In the genomic region with DNA sequence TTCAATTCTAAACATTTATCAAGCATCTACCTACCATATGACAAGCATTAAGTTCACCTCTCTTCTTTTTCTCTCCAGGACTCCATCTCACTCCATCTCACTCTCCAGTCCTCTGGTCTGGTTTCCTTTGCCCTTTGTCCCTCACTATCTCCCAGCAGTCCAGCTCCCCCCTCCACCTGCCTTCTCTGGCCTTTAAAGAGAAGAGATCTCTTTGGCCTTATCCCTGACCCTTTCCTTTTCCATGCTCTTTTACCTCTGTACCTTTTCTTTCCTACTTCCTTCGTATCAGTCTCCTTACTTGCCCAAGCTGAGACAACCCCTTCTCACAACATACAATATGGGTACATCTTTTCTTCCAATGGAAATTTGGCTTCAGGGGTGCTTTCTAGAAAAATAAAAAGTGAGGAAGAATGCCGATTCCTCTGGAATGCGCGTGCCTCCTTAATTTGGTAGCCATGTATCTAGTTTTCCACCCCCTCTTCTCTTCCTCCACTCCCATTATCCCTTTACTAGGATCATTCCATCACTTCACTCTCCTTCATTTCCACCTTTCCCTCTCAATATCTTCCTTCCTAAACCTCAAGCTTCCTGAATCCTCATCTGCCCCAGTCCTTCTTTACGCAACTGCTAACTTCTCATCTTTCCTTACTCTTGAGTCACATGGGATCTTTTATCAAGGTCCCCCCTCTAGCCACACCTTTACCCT, we compare ENCODE assay signal across 8 cellular contexts. TPM values are rescaled to one million over a fixed set of nuclear protein-coding genes. Genes with fewer than 3 reads are reported as not detected.
DNase-seq lines count a peak whose midpoint lies in the region; ATAC-seq and TF ChIP-seq lines count a peak whose summit lies in the region.

No MANE protein-coding gene starts in this region.

- in situ Hi-C loops in G401 (cut with HindIII; ENCODE audit: low sequenced_read_pairs): no loop called here

- H3K4me3 ChIP-seq in ACC112 (ENCODE audit: low read depth, low read length) (peak overlapping the region; percentile 96), testis (peak overlapping the region; percentile 87 to 92)

- ATAC-seq in GM19467 (IDR thresholded peaks at IDR 0.05; ENCODE audit: unreplicated experiment): no peak
- ATAC-seq in GM19455 (IDR thresholded peaks at IDR 0.05; ENCODE audit: unreplicated experiment): no peak

- peak; percentile 69 for DNase-seq in HT1080 (ENCODE audit: low read depth)
- DNase-seq in amniotic stem cell (lab: John Stamatoyannopoulos, UW): peak; percentile 52
- peak; percentile 25 for DNase-seq in kidney glomerular epithelial cell (lab: John Stamatoyannopoulos, UW)
- no peak for DNase-seq in testis
- no peak for DNase-seq in G401 (ENCODE audit: low spot score)

- intact Hi-C loops in testis (cut with DNase I; ENCODE audit: low total_unique reads): no loop called here

- TF ChIP-seq CTCF in testis (IDR thresholded peaks at IDR 0.05): no peak

- H3K27me3 ChIP-seq in ACC112 (ENCODE audit: insufficient read depth, low read length) (no peaks in the 10 kb centered on the region), testis (no peaks in the 10 kb centered on the region)

- H3K36me3 ChIP-seq in ACC112 (ENCODE audit: insufficient read depth, low read length) (no peaks in the 10 kb centered on the region), testis (ENCODE audit: low read depth, missing control alignments) (no peaks in the 10 kb centered on the region)

- H3K79me2 ChIP-seq in ACC112 (ENCODE audit: control insufficient read depth, insufficient read depth, low read length, unreplicated experiment): peaks cover 47% of the 10 kb centered on the region

- TF ChIP-seq POLR2A in testis (IDR thresholded peaks at IDR 0.05): no peak

- 5 to 12% methylated on average over 5 of the region's 5 CpGs for WGBS in testis, 2 donors

- H3K4me1 ChIP-seq in ACC112 (ENCODE audit: control insufficient read depth, insufficient read depth, low read length, unreplicated experiment) (peaks cover 19% of the 10 kb centered on the region), testis (peaks cover 35% of the 10 kb centered on the region)

- H2AFZ ChIP-seq in ACC112 (ENCODE audit: low read length, unreplicated experiment): peak overlapping the region; percentile 86

- H3K9me3 ChIP-seq in testis: no peaks in the 10 kb centered on the region

- H3K27ac ChIP-seq in ACC112 (ENCODE audit: low read depth, low read length) (peak overlapping the region; percentile 97), testis (peak overlapping the region; percentile 94 to 99)

RNA-seq across cellular contexts. Expression of gene AGPAT1, which starts 0.7 kb away (rescaled TPM):
- 55.3 and 89.2 TPM in 2 replicates for total RNA-seq in HT1080 (2014; rRNA removed; shearing (Covaris generic))
- polyA plus RNA-seq in HT1080 (2015; cell fraction: cytosol; rRNA removed): 91.4 and 93.7 TPM in 2 replicates
- 36.6 and 42.4 TPM in 2 replicates for polyA plus RNA-seq in HT1080 (2015; cell fraction: nucleus; rRNA removed)
- total RNA-seq in testis: 100 to 1,000 TPM; 107 to 115 TPM
- polyA plus RNA-seq in testis (ENCODE audit: insufficient read depth, low read depth, low replicate concordance): 158 TPM
- 75.4 and 80.4 TPM in 2 replicates for total RNA-seq in G401 (2014; rRNA removed; shearing (Covaris generic))

RNA-seq across cellular contexts. Expression of gene RNF5, which starts 1.6 kb away (rescaled TPM):
- 44.9 and 56.0 TPM in 2 replicates for total RNA-seq in HT1080 (2014; rRNA removed; shearing (Covaris generic))
- polyA plus RNA-seq in HT1080 (2015; cell fraction: cytosol; rRNA removed): 74.1 and 83.5 TPM in 2 replicates
- polyA plus RNA-seq in HT1080 (2015; cell fraction: nucleus; rRNA removed): 34.0 and 47.2 TPM in 2 replicates
- 10 to 100 TPM; 76.1 to 79.0 TPM for total RNA-seq in testis
- 67.1 TPM for polyA plus RNA-seq in testis (ENCODE audit: insufficient read depth, low read depth, low replicate concordance)
- 122 and 128 TPM in 2 replicates for total RNA-seq in G401 (2014; rRNA removed; shearing (Covaris generic))

RNA-seq across cellular contexts. Expression of gene AGER, which starts 7.4 kb away (rescaled TPM):
- total RNA-seq in HT1080 (2014; rRNA removed; shearing (Covaris generic)): 1.3 TPM in 1 of 2 replicates, not detected in the other
- 1.3 and 1.4 TPM in 2 replicates for polyA plus RNA-seq in HT1080 (2015; cell fraction: cytosol; rRNA removed)
- polyA plus RNA-seq in HT1080 (2015; cell fraction: nucleus; rRNA removed): 25.6 and 28.6 TPM in 2 replicates
- 1 to 10 TPM; 5.8 to 8.6 TPM for total RNA-seq in testis
- 7.8 TPM for polyA plus RNA-seq in testis (ENCODE audit: insufficient read depth, low read depth, low replicate concordance)
- 3.8 and 17.4 TPM in 2 replicates for total RNA-seq in G401 (2014; rRNA removed; shearing (Covaris generic))

RNA-seq across cellular contexts. Expression of gene EGFL8, which starts 12.2 kb away (rescaled TPM):
- 1.4 and 2.2 TPM in 2 replicates for total RNA-seq in HT1080 (2014; rRNA removed; shearing (Covaris generic))
- polyA plus RNA-seq in HT1080 (2015; cell fraction: cytosol; rRNA removed): 1.00 and 1.8 TPM in 2 replicates
- 28.8 and 31.5 TPM in 2 replicates for polyA plus RNA-seq in HT1080 (2015; cell fraction: nucleus; rRNA removed)
- 10 to 100 TPM; 24.3 to 25.7 TPM for total RNA-seq in testis
- 13.9 TPM for polyA plus RNA-seq in testis (ENCODE audit: insufficient read depth, low read depth, low replicate concordance)
- 12.9 and 16.5 TPM in 2 replicates for total RNA-seq in G401 (2014; rRNA removed; shearing (Covaris generic))

RNA-seq across cellular contexts. Expression of gene PBX2, which starts 13.4 kb away (rescaled TPM):
- total RNA-seq in HT1080 (2014; rRNA removed; shearing (Covaris generic)): 28.9 and 31.4 TPM in 2 replicates
- 43.3 and 47.1 TPM in 2 replicates for polyA plus RNA-seq in HT1080 (2015; cell fraction: cytosol; rRNA removed)
- 126 and 127 TPM in 2 replicates for polyA plus RNA-seq in HT1080 (2015; cell fraction: nucleus; rRNA removed)
- 100 to 1,000 TPM in 1 of 2 donors, 10 to 100 TPM in 1; 97.9 to 111 TPM for total RNA-seq in testis
- 65.0 TPM for polyA plus RNA-seq in testis (ENCODE audit: insufficient read depth, low read depth, low replicate concordance)
- 109 and 123 TPM in 2 replicates for total RNA-seq in G401 (2014; rRNA removed; shearing (Covaris generic))

Comparison
In these comparisons a context has a peak if more than half of its experiments do, and no peak if none do; other contexts are left out.
1. DNase-seq: peak in HT1080 (single experiment), amniotic stem cell (single experiment) and kidney glomerular epithelial cell (single experiment); none in testis (single experiment) and G401 (single experiment).